In genomic region chr1:110224240-110224995, GRCh38 we compare ENCODE assay signal across 28 cellular contexts.
"Had no signal": no experiment of that assay in that cellular context is flagged by ENCODE, and none has a peak within 500 bp of the region (broad histone marks: within the 10 kb centered on the region; RNA-seq: fewer than 3 reads in every experiment).

No MANE protein-coding gene starts in this region.

- H3K4me3 ChIP-seq: left ventricle myocardium inferior, lung, pancreas, prostate gland, sigmoid colon, spleen, suprapubic skin, tibial artery had no signal

- H3K27me3 Mint-ChIP-seq: activated CD4-positive, alpha-beta T cell treated with anti-CD3 and anti-CD28 coated beads, Interleukin-2, amount 10 ng/mL, durations not matched to agents 7 days and 5 days; activated CD8-positive, alpha-beta T cell treated with anti-CD3 and anti-CD28 coated beads for 36 hours; activated naive CD4-positive, alpha-beta T cell treated with anti-CD3 and anti-CD28 coated beads, Interleukin-2, amount 50 U/mL, for 24 hours; activated T-helper 17 cell treated with anti-CD3 and anti-CD28 coated beads, Interleukin-2, amount 50 U/mL, for 72 hours; central memory CD8-positive, alpha-beta T cell; naive B cell; T-helper 17 cell had no signal

- H3K4me1 ChIP-seq: left ventricle myocardium inferior, prostate gland, sigmoid colon had no signal

- H3K27ac ChIP-seq: left ventricle myocardium inferior, pancreas, prostate gland, sigmoid colon, spleen, suprapubic skin, tibial artery, WERI-Rb-1 had no signal

- FAIRE-seq: bronchial epithelial cell, colon, endometrium, frontal cortex, pancreas had no signal

- H3K36me3 ChIP-seq: prostate gland had no signal

- H3K27ac Mint-ChIP-seq: activated CD4-positive, alpha-beta T cell treated with anti-CD3 and anti-CD28 coated beads, Interleukin-2, amount 10 ng/mL, durations not matched to agents 7 days and 5 days; activated CD8-positive, alpha-beta T cell treated with anti-CD3 and anti-CD28 coated beads for 36 hours; activated naive CD4-positive, alpha-beta T cell treated with anti-CD3 and anti-CD28 coated beads, Interleukin-2, amount 50 U/mL, for 24 hours; activated T-helper 17 cell treated with anti-CD3 and anti-CD28 coated beads, Interleukin-2, amount 50 U/mL, for 72 hours; T-helper 17 cell had no signal

- H3K4me3 Mint-ChIP-seq: activated CD4-positive, alpha-beta T cell treated with anti-CD3 and anti-CD28 coated beads, Interleukin-2, amount 10 ng/mL, durations not matched to agents 7 days and 5 days; activated CD8-positive, alpha-beta T cell treated with anti-CD3 and anti-CD28 coated beads for 36 hours; activated naive CD4-positive, alpha-beta T cell treated with anti-CD3 and anti-CD28 coated beads, Interleukin-2, amount 50 U/mL, for 24 hours; activated T-cell treated with anti-CD3 and anti-CD28 coated beads, Interleukin-2, amount 50 U/mL, for 4 hours; activated T-helper 17 cell treated with anti-CD3 and anti-CD28 coated beads, Interleukin-2, amount 50 U/mL, for 72 hours; central memory CD8-positive, alpha-beta T cell; naive B cell; T-helper 17 cell had no signal

- H3K9me3 Mint-ChIP-seq: activated CD4-positive, alpha-beta T cell treated with anti-CD3 and anti-CD28 coated beads, Interleukin-2, amount 10 ng/mL, durations not matched to agents 7 days and 5 days; activated CD8-positive, alpha-beta T cell treated with anti-CD3 and anti-CD28 coated beads for 36 hours; activated naive CD4-positive, alpha-beta T cell treated with anti-CD3 and anti-CD28 coated beads, Interleukin-2, amount 50 U/mL, for 24 hours; activated T-cell treated with anti-CD3 and anti-CD28 coated beads, Interleukin-2, amount 50 U/mL, for 4 hours; activated T-helper 17 cell treated with anti-CD3 and anti-CD28 coated beads, Interleukin-2, amount 50 U/mL, for 72 hours; central memory CD8-positive, alpha-beta T cell; naive B cell had no signal

- ATAC-seq: activated CD8-positive, alpha-beta T cell treated with anti-CD3 and anti-CD28 coated beads for 36 hours; activated T-cell treated with anti-CD3 and anti-CD28 coated beads, Interleukin-2, amount 50 U/mL, for 4 hours; activated T-helper 17 cell treated with anti-CD3 and anti-CD28 coated beads, Interleukin-2, amount 50 U/mL, for 72 hours; pancreas; T-helper 17 cell had no signal

- H3K27me3 ChIP-seq: pancreas, sigmoid colon, spleen, suprapubic skin, tibial artery had no signal

- H3K4me1 Mint-ChIP-seq: activated CD4-positive, alpha-beta T cell treated with anti-CD3 and anti-CD28 coated beads, Interleukin-2, amount 10 ng/mL, durations not matched to agents 7 days and 5 days; activated naive CD4-positive, alpha-beta T cell treated with anti-CD3 and anti-CD28 coated beads, Interleukin-2, amount 50 U/mL, for 24 hours; activated T-helper 17 cell treated with anti-CD3 and anti-CD28 coated beads, Interleukin-2, amount 50 U/mL, for 72 hours; central memory CD8-positive, alpha-beta T cell had no signal

- DNase-seq: activated CD4-positive, alpha-beta T cell treated with anti-CD3 and anti-CD28 coated beads for 1 hour; activated CD4-positive, alpha-beta T cell treated with anti-CD3 and anti-CD28 coated beads, Interleukin-2, amount 10 ng/mL, durations not matched to agents 7 days and 5 days; activated CD8-positive, alpha-beta T cell treated with anti-CD3 and anti-CD28 coated beads for 36 hours; activated gamma-delta T cell treated with Interleukin-2 at 50 U/mL for 16 hours; activated T-cell treated with anti-CD3 and anti-CD28 coated beads, Interleukin-2, amount 50 U/mL, for 4 hours; anterior cingulate cortex; effector CD8-positive, alpha-beta T cell; left ventricle myocardium inferior; naive B cell; pancreas; retina; sigmoid colon; spleen; stimulated activated naive CD4-positive, alpha-beta T cell; T-helper 17 cell; T1000; tibial artery; WERI-Rb-1 had no signal

- H3K9me3 ChIP-seq: left ventricle myocardium inferior, pancreas, prostate gland, sigmoid colon, spleen, suprapubic skin, tibial artery had no signal
